9 cellular contexts compared by ENCODE assay signal in genomic region chr1:55893155-55893554, GRCh38.
A peak's percentile ranks its signal among the peaks of the same experiment; 100 is the strongest.
DNase-seq lines count a peak whose midpoint lies in the region; ATAC-seq and TF ChIP-seq lines count a peak whose summit lies in the region.
"Had no signal": no experiment of that assay in that cellular context is flagged by ENCODE, and none has a peak within 500 bp of the region (broad histone marks: within the 10 kb centered on the region; RNA-seq: fewer than 3 reads in every experiment).

No MANE protein-coding gene starts in this region.

- H3K23ac ChIP-seq in mesendoderm (ENCODE audit: low read length): no peak overlapping the region

- H2BK120ac ChIP-seq in mesendoderm (ENCODE audit: low read depth, low read length): no peak overlapping the region

- no peak overlapping the region for H3K56ac ChIP-seq in mesendoderm (ENCODE audit: low read length)

- no peaks in the 10 kb centered on the region for H3K79me1 ChIP-seq in mesendoderm (ENCODE audit: low read length)

- CTCF ChIA-PET in GM10248 (lab: Yijun Ruan, JAX): interaction anchor here (1.0 kb wide), 1 partner anchor 16 kb away, joined by 3 read pairs; no protein-coding TSS in a partner anchor

- no peak overlapping the region for H2BK5ac ChIP-seq in mesendoderm (ENCODE audit: low read length)

- H2BK15ac ChIP-seq in mesendoderm (replicated peaks; ENCODE audit: low read depth): no peak overlapping the region

- in situ Hi-C loops in G401 (cut with HindIII; ENCODE audit: low sequenced_read_pairs): no loop called here

- H3K9ac ChIP-seq in mesendoderm (ENCODE audit: low read length): no peak overlapping the region

- ATAC-seq in HG03097 (IDR thresholded peaks at IDR 0.05; ENCODE audit: low FRiP score, unreplicated experiment) (no peak), GM19023 (IDR thresholded peaks at IDR 0.05; ENCODE audit: unreplicated experiment) (no peak)

- no peaks in the 10 kb centered on the region for H3K27me3 ChIP-seq in mesendoderm (ENCODE audit: insufficient read depth, low read length, poor library complexity)

- H3K18ac ChIP-seq in mesendoderm (ENCODE audit: low read length): no peak overlapping the region

- H3K27ac ChIP-seq in mesendoderm (ENCODE audit: low read depth, low read length): no peak overlapping the region

- peak; percentile 22 for TF ChIP-seq CTCF in GM10248 (IDR thresholded peaks at IDR 0.05; ENCODE audit: control extremely low read depth, extremely low read depth, low read depth, missing control alignments)

- DNase-seq in GM10248 (ENCODE audit: extremely low spot score) (peak; percentile 17), Kasumi-1 (lab: John Stamatoyannopoulos, UW) (peak; percentile 18 to 37), astrocyte of the hippocampus (ENCODE audit: low read depth, low spot score) (peak; percentile 33), mesendoderm (peak; percentile 77), G401 (ENCODE audit: low spot score) (no peak), occipital lobe (lab: John Stamatoyannopoulos, UW) (no peak)
- DNase-seq: activated B cell treated with CpG ODN at 0.5 μM for 24 hours had no signal

- H4K5ac ChIP-seq in mesendoderm (ENCODE audit: low read length): no peak overlapping the region

- no peak overlapping the region for H3K4ac ChIP-seq in mesendoderm (ENCODE audit: low read depth, low read length)

- no peak overlapping the region for H4K8ac ChIP-seq in mesendoderm (ENCODE audit: low read depth, low read length)

- POLR2A ChIA-PET in GM10248 (lab: Yijun Ruan, JAX): interaction anchor here (0.7 kb wide), 1 partner anchor 609 kb away, joined by 3 read pairs; no protein-coding TSS in a partner anchor

- no peaks in the 10 kb centered on the region for H3K79me2 ChIP-seq in mesendoderm (ENCODE audit: control insufficient read depth, insufficient read depth, low read length)

- H3K4me1 ChIP-seq in mesendoderm (ENCODE audit: control insufficient read depth, low read depth, low read length): no peaks in the 10 kb centered on the region

- no CpG with 5 or more reads among the region's 2 CpGs for WGBS in mesendoderm (ENCODE audit: extremely low coverage, insufficient coverage, low lambda C conversion rate)

- no peak overlapping the region for H3K4me2 ChIP-seq in mesendoderm (ENCODE audit: low read length)

- H3K36me3 ChIP-seq in mesendoderm (ENCODE audit: control insufficient read depth, insufficient read depth, low read length): no peaks in the 10 kb centered on the region

- H3K4me3 ChIP-seq in mesendoderm (ENCODE audit: low read length): no peak overlapping the region

- H2AK5ac ChIP-seq in mesendoderm (ENCODE audit: low read length): no peak overlapping the region

Comparison
In these comparisons a context has a peak if more than half of its experiments do, and no peak if none do; other contexts are left out.
1. DNase-seq: peak in GM10248 (single experiment), Kasumi-1 (2 of 2), astrocyte of the hippocampus (single experiment) and mesendoderm (single experiment); none in G401 (single experiment) and occipital lobe (single experiment).